Comparison of ENCODE assay signal across 8 cellular contexts in the genomic region with DNA sequence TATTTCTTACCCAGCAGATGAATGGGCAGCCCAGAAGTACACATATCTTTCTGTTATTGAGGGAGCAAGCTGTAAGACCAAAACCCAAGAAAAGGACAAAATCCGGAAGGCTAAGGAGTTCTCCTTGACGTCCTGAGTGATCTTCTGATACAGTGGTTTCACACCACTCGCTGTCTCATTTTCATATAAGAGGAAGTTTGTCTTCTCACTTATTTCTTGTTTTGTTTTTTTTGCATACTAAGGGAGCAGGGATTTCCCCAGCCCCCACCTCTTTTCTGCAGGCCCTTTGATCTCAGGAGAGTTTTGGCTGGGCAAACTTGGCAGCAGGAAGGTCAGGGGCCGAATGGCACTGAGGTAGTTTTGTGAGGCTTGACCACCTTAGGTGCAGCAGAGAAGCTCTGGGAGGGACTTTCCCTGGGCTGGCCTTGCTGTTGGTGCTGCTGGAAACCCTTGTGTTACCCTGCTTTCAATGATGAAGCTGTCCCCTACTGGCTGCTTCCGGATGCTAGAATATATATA. TPM values are rescaled to one million over a fixed set of nuclear protein-coding genes. Genes with fewer than 3 reads are reported as not detected.
DNase-seq lines count a peak whose midpoint lies in the region; ATAC-seq, FAIRE-seq and TF ChIP-seq lines count a peak whose summit lies in the region.

No MANE protein-coding gene starts in this region.

- no peaks in the 10 kb centered on the region for H3K27me3 ChIP-seq in sigmoid colon

- H3K36me3 ChIP-seq in sigmoid colon, result no peaks in the 10 kb centered on the region

- no peaks in the 10 kb centered on the region for H3K36me3 Mint-ChIP-seq in T-helper 2 cell treated with Interferon-gamma antibody and Interleukin-4, amounts not matched to agents 5 μg/mL and 100 μg/mL, for 36 hours (ENCODE audit: low read depth)

- intact Hi-C loops in sigmoid colon (cut with DNase I), result no loop called here

- peak overlapping the region; percentile 58 for H3K27ac Mint-ChIP-seq in T-helper 2 cell treated with Interferon-gamma antibody and Interleukin-4, amounts not matched to agents 5 μg/mL and 100 μg/mL, for 36 hours

- peak overlapping the region; percentile 56 for H3K4me3 Mint-ChIP-seq in T-helper 2 cell treated with Interferon-gamma antibody and Interleukin-4, amounts not matched to agents 5 μg/mL and 100 μg/mL, for 36 hours

- TF ChIP-seq POLR2A in sigmoid colon (IDR thresholded peaks at IDR 0.05), result no peak

- ATAC-seq in GM19025 (IDR thresholded peaks at IDR 0.05; ENCODE audit: low read depth, unreplicated experiment), result peak; percentile 49
- peak; percentile 56 for ATAC-seq in HG02885 (IDR thresholded peaks at IDR 0.05; ENCODE audit: poor library complexity, unreplicated experiment)

- WGBS in sigmoid colon, 2 donors, result 57 to 79% methylated on average over 5 of the region's 5 CpGs

- H3K27me3 Mint-ChIP-seq in T-helper 2 cell treated with Interferon-gamma antibody and Interleukin-4, amounts not matched to agents 5 μg/mL and 100 μg/mL, for 36 hours (ENCODE audit: low read depth), result peaks cover 8% of the 10 kb centered on the region

- no peaks in the 10 kb centered on the region for H3K9me3 ChIP-seq in sigmoid colon

- no peak for FAIRE-seq in frontal cortex (lab: Jason Lieb, UNC)

- no peaks in the 10 kb centered on the region for H3K4me1 ChIP-seq in sigmoid colon

- peaks cover 22% of the 10 kb centered on the region for H3K4me1 Mint-ChIP-seq in T-helper 2 cell treated with Interferon-gamma antibody and Interleukin-4, amounts not matched to agents 5 μg/mL and 100 μg/mL, for 36 hours (ENCODE audit: low read depth)

- H3K27ac ChIP-seq in sigmoid colon, result no peak overlapping the region

- no peak overlapping the region for H3K4me3 ChIP-seq in sigmoid colon

- DNase-seq in T-helper 2 cell treated with Interferon-gamma antibody and Interleukin-4, amounts not matched to agents 5 μg/mL and 100 μg/mL, for 36 hours (ENCODE audit: low spot score), result peak; percentile 60
- peak; percentile 33 to 49 for DNase-seq in stimulated activated CD4-positive, alpha-beta T cell treated with anti-CD3 and anti-CD28 coated beads, Interleukin-2, amount 100 ng/mL, for 24 hours
- no peak for DNase-seq in glomerular visceral epithelial cell (ENCODE audit: extremely low spot score)
- no peak for DNase-seq in NCI-H2227 treated with DMSO at 0.1 percent for 48 hours (lab: John Stamatoyannopoulos, UW)
- no peak for DNase-seq in frontal cortex (ENCODE audit: low spot score in 2 of 2)
- DNase-seq in sigmoid colon, result no peak

- no peak for TF ChIP-seq EP300 in sigmoid colon (IDR thresholded peaks at IDR 0.05)

- TF ChIP-seq CTCF in sigmoid colon (IDR thresholded peaks at IDR 0.05), result no peak

- no peaks in the 10 kb centered on the region for H3K9me3 Mint-ChIP-seq in T-helper 2 cell treated with Interferon-gamma antibody and Interleukin-4, amounts not matched to agents 5 μg/mL and 100 μg/mL, for 36 hours

RNA-seq across cellular contexts. Expression of a gene that starts 13.3 kb away (rescaled TPM):
- total RNA-seq in frontal cortex (not detected), sigmoid colon (not detected)
- polyA plus RNA-seq in sigmoid colon, result 1 to 10 TPM in 2 of 3 donors, under 1 TPM in 1; 0.32 to 2.1 (median 1.2) TPM

Comparison
In these comparisons a context has a peak if more than half of its experiments do, and no peak if none do; other contexts are left out.
1. DNase-seq: peak in T-helper 2 cell treated with Interferon-gamma antibody and Interleukin-4, amounts not matched to agents 5 μg/mL and 100 μg/mL, for 36 hours (single experiment) and stimulated activated CD4-positive, alpha-beta T cell treated with anti-CD3 and anti-CD28 coated beads, Interleukin-2, amount 100 ng/mL, for 24 hours (2 of 2); none in glomerular visceral epithelial cell (single experiment), NCI-H2227 treated with DMSO at 0.1 percent for 48 hours (single experiment), frontal cortex (0 of 2) and sigmoid colon (single experiment).